Comparison of ENCODE assay signal across 32 cellular contexts in genomic region chr6:39321761-39322160, GRCh38. TPM values are rescaled to one million over a fixed set of nuclear protein-coding genes. Genes with fewer than 3 reads are reported as not detected.
"Had no signal": no experiment of that assay in that cellular context is flagged by ENCODE, and none has a peak within 500 bp of the region (broad histone marks: within the 10 kb centered on the region; RNA-seq: fewer than 3 reads in every experiment).

No MANE protein-coding gene starts in this region.

- H3K27ac Mint-ChIP-seq: activated CD4-positive, alpha-beta T cell treated with anti-CD3 and anti-CD28 coated beads, Interleukin-2, amount 10 ng/mL, durations not matched to agents 7 days and 5 days; activated CD8-positive, alpha-beta T cell treated with anti-CD3 and anti-CD28 coated beads, Interleukin-2, amount 10 ng/mL, durations not matched to agents 7 days and 5 days; activated naive CD4-positive, alpha-beta T cell treated with anti-CD3 and anti-CD28 coated beads for 36 hours; activated naive CD4-positive, alpha-beta T cell treated with anti-CD3 and anti-CD28 coated beads, Interleukin-2, amount 50 U/mL, for 72 hours; activated T-cell treated with anti-CD3 and anti-CD28 coated beads, Interleukin-2, amount 50 U/mL, for 24 hours; activated T-helper 2 cell treated with anti-CD3 and anti-CD28 coated beads, Interferon-gamma antibody, Interleukin-2, Interleukin-4, amounts not matched to agents 10 μg/mL and 5 μg/mL and 100 μg/mL, durations not matched to agents 14 hours and 24 hours and 36 hours; brain had no signal

- H3K4me3 ChIP-seq: adrenal gland, Peyer's patch had no signal

- H3K36me3 Mint-ChIP-seq: activated naive CD4-positive, alpha-beta T cell treated with anti-CD3 and anti-CD28 coated beads, Interleukin-2, amount 50 U/mL, for 72 hours; brain had no signal

- H3K9me3 Mint-ChIP-seq: activated CD4-positive, alpha-beta T cell treated with anti-CD3 and anti-CD28 coated beads, Interleukin-2, amount 10 ng/mL, durations not matched to agents 7 days and 5 days; activated naive CD4-positive, alpha-beta T cell treated with anti-CD3 and anti-CD28 coated beads for 36 hours; activated naive CD4-positive, alpha-beta T cell treated with anti-CD3 and anti-CD28 coated beads, Interleukin-2, amount 50 U/mL, for 72 hours; activated T-cell treated with anti-CD3 and anti-CD28 coated beads, Interleukin-2, amount 50 U/mL, for 24 hours; activated T-helper 2 cell treated with anti-CD3 and anti-CD28 coated beads, Interferon-gamma antibody, Interleukin-2, Interleukin-4, amounts not matched to agents 10 μg/mL and 5 μg/mL and 100 μg/mL, durations not matched to agents 14 hours and 24 hours and 36 hours had no signal

- H3K36me3 ChIP-seq: adrenal gland, Peyer's patch had no signal

- H3K4me1 ChIP-seq: adrenal gland, Peyer's patch had no signal

- DNase-seq: activated CD4-positive, alpha-beta T cell treated with anti-CD3 and anti-CD28 coated beads, Interleukin-2, amount 10 ng/mL, durations not matched to agents 7 days and 5 days; activated CD4-positive, alpha-beta T cell treated with anti-CD3 and anti-CD28 coated beads, Interleukin-2, amount 50 U/mL, for 48 hours; activated CD8-positive, alpha-beta T cell treated with anti-CD3 and anti-CD28 coated beads, Interleukin-2, amount 10 ng/mL, durations not matched to agents 7 days and 5 days; activated gamma-delta T cell treated with Interleukin-2 at 50 U/mL for 16 hours; activated naive CD4-positive, alpha-beta T cell treated with anti-CD3 and anti-CD28 coated beads for 36 hours; activated T-cell treated with anti-CD3 and anti-CD28 coated beads, Interleukin-2, amount 50 U/mL, for 24 hours; adrenal gland; caudate nucleus; cerebellar nuclear complex; Karpas-422; NCI-H1105; NCI-H1417 treated with DMSO at 0.1 percent for 48 hours; NCI-H187 treated with DMSO at 0.1 percent for 48 hours; NCI-H2081 treated with DMSO at 0.1 percent for 48 hours; NCI-H226; NCI-H524 treated with DMSO at 0.1 percent for 48 hours; PC-3; Peyer's patch; RPMI8226; SIG-M5; SW 1271; T-helper 1 cell; T-helper 2 cell; T-helper 9 cell had no signal

- H3K27ac ChIP-seq: adrenal gland, Peyer's patch had no signal

- H3K27me3 ChIP-seq: adrenal gland, Peyer's patch had no signal

- H3K4me1 Mint-ChIP-seq: activated CD4-positive, alpha-beta T cell treated with anti-CD3 and anti-CD28 coated beads, Interleukin-2, amount 10 ng/mL, durations not matched to agents 7 days and 5 days; brain had no signal

- H3K4me3 Mint-ChIP-seq: activated CD4-positive, alpha-beta T cell treated with anti-CD3 and anti-CD28 coated beads, Interleukin-2, amount 10 ng/mL, durations not matched to agents 7 days and 5 days; activated CD8-positive, alpha-beta T cell treated with anti-CD3 and anti-CD28 coated beads, Interleukin-2, amount 10 ng/mL, durations not matched to agents 7 days and 5 days; activated naive CD4-positive, alpha-beta T cell treated with anti-CD3 and anti-CD28 coated beads for 36 hours; activated T-cell treated with anti-CD3 and anti-CD28 coated beads, Interleukin-2, amount 50 U/mL, for 24 hours; brain had no signal

- H3K9me3 ChIP-seq: adrenal gland, Peyer's patch had no signal

RNA-seq across cellular contexts. Expression of gene KCNK16, which starts 0.7 kb away (rescaled TPM):
- total RNA-seq: activated CD4-positive, alpha-beta T cell treated with anti-CD3 and anti-CD28 coated beads, Interleukin-2, amount 10 ng/mL, durations not matched to agents 7 days and 5 days; activated CD8-positive, alpha-beta T cell treated with anti-CD3 and anti-CD28 coated beads, Interleukin-2, amount 10 ng/mL, durations not matched to agents 7 days and 5 days; activated naive CD4-positive, alpha-beta T cell treated with anti-CD3 and anti-CD28 coated beads for 36 hours; activated naive CD4-positive, alpha-beta T cell treated with anti-CD3 and anti-CD28 coated beads, Interleukin-2, amount 50 U/mL, for 72 hours; activated T-helper 2 cell treated with anti-CD3 and anti-CD28 coated beads, Interferon-gamma antibody, Interleukin-2, Interleukin-4, amounts not matched to agents 10 μg/mL and 5 μg/mL and 100 μg/mL, durations not matched to agents 14 hours and 24 hours and 36 hours; adrenal gland; astrocyte; bronchial epithelial cell; MCF 10A; NCI-H460; PC-3; Peyer's patch; SK-MEL-5 had no signal
- polyA plus RNA-seq: adrenal gland had no signal

RNA-seq across cellular contexts. Expression of gene KCNK17, which starts 7.5 kb away (rescaled TPM):
- total RNA-seq: activated CD4-positive, alpha-beta T cell treated with anti-CD3 and anti-CD28 coated beads, Interleukin-2, amount 10 ng/mL, durations not matched to agents 7 days and 5 days; activated CD8-positive, alpha-beta T cell treated with anti-CD3 and anti-CD28 coated beads, Interleukin-2, amount 10 ng/mL, durations not matched to agents 7 days and 5 days; activated naive CD4-positive, alpha-beta T cell treated with anti-CD3 and anti-CD28 coated beads for 36 hours; activated naive CD4-positive, alpha-beta T cell treated with anti-CD3 and anti-CD28 coated beads, Interleukin-2, amount 50 U/mL, for 72 hours; activated T-helper 2 cell treated with anti-CD3 and anti-CD28 coated beads, Interferon-gamma antibody, Interleukin-2, Interleukin-4, amounts not matched to agents 10 μg/mL and 5 μg/mL and 100 μg/mL, durations not matched to agents 14 hours and 24 hours and 36 hours; astrocyte; bronchial epithelial cell; MCF 10A; NCI-H460; PC-3; SK-MEL-5 had no signal
